In genomic region chr3:101036213-101036618, GRCh38 we compare ENCODE assay signal across 9 cellular contexts. TPM values are rescaled to one million over a fixed set of nuclear protein-coding genes. Genes with fewer than 3 reads are reported as not detected.
A peak's percentile ranks its signal among the peaks of the same experiment; 100 is the strongest.
DNase-seq lines count a peak whose midpoint lies in the region; ATAC-seq, FAIRE-seq and TF ChIP-seq lines count a peak whose summit lies in the region.
"Had no signal": no experiment of that assay in that cellular context is flagged by ENCODE, and none has a peak within 500 bp of the region (broad histone marks: within the 10 kb centered on the region; RNA-seq: fewer than 3 reads in every experiment).

No MANE protein-coding gene starts in this region.

- H3K27ac ChIP-seq in astrocyte (ENCODE audit: low read depth, low read length) (peak overlapping the region; percentile 83), keratinocyte (ENCODE audit: control insufficient read depth, insufficient read depth, low read length) (peak overlapping the region; percentile 78), thyroid gland (peak overlapping the region; percentile 70 to 78 (median 71))

- no peak overlapping the region for H3K4me3 Mint-ChIP-seq in astrocyte (ENCODE audit: unreplicated experiment)

- no peaks in the 10 kb centered on the region for H3K79me2 ChIP-seq in astrocyte (ENCODE audit: insufficient read depth, low read length)
- no peaks in the 10 kb centered on the region for H3K79me2 ChIP-seq in keratinocyte (ENCODE audit: control insufficient read depth, insufficient read depth, low read length)

- dilution Hi-C loops in keratinocyte (cut with MboI; ENCODE audit: extremely low pct_ligation_motif_present, low sequenced_read_pairs): no loop called here

- no peaks in the 10 kb centered on the region for H3K27me3 ChIP-seq in astrocyte (ENCODE audit: insufficient read depth, low read length)
- H3K27me3 ChIP-seq in keratinocyte (ENCODE audit: control insufficient read depth, extremely low read depth, insufficient read depth, low read length): no peaks in the 10 kb centered on the region
- H3K27me3 ChIP-seq in thyroid gland: no peaks in the 10 kb centered on the region

- no peaks in the 10 kb centered on the region for H3K9me1 ChIP-seq in keratinocyte (ENCODE audit: control insufficient read depth, extremely low read depth, insufficient read depth, low read length)

- TF ChIP-seq POLR2A in thyroid gland (IDR thresholded peaks at IDR 0.05): peak in 1 of 2 donors; percentile 14

- peak overlapping the region; percentile 96 for H3K27ac Mint-ChIP-seq in astrocyte (ENCODE audit: unreplicated experiment)

- FAIRE-seq in astrocyte (lab: Jason Lieb, UNC) (peak; percentile 97), keratinocyte (lab: Jason Lieb, UNC) (peak; percentile 98)

- no peaks in the 10 kb centered on the region for H3K9me3 ChIP-seq in astrocyte (ENCODE audit: insufficient read depth, low read depth, low read length)
- H3K9me3 ChIP-seq in keratinocyte (ENCODE audit: control insufficient read depth, low read depth, low read length): peaks cover 7% of the 10 kb centered on the region
- no peaks in the 10 kb centered on the region for H3K9me3 ChIP-seq in thyroid gland

- H3K9ac ChIP-seq in astrocyte (ENCODE audit: low read length) (peak overlapping the region; percentile 54), keratinocyte (ENCODE audit: control insufficient read depth, extremely low read depth, insufficient read depth, low read length) (peak overlapping the region; percentile 0)

- H3K36me3 Mint-ChIP-seq in astrocyte (ENCODE audit: low read depth, unreplicated experiment): no peaks in the 10 kb centered on the region

- WGBS in thyroid gland, 2 donors: 13 to 15% methylated on average over 1 of the region's 1 CpG

- peaks cover 30% of the 10 kb centered on the region for H3K4me1 Mint-ChIP-seq in astrocyte (ENCODE audit: low read depth, unreplicated experiment)

- no peaks in the 10 kb centered on the region for H3K36me3 ChIP-seq in astrocyte (ENCODE audit: insufficient read depth, low read length)
- H3K36me3 ChIP-seq in keratinocyte (ENCODE audit: control insufficient read depth in 2 of 2, extremely low read depth in 1 of 2, insufficient read depth in 2 of 2, low read length in 2 of 2): no peaks in the 10 kb centered on the region
- H3K36me3 ChIP-seq in thyroid gland: no peaks in the 10 kb centered on the region

- peak overlapping the region; percentile 69 for H3K4me2 ChIP-seq in astrocyte (ENCODE audit: low read length)
- H3K4me2 ChIP-seq in keratinocyte (ENCODE audit: control insufficient read depth, extremely low read depth, insufficient read depth, low read depth, low read length): peak overlapping the region; percentile 33

- peaks cover 4% of the 10 kb centered on the region for H3K9me3 Mint-ChIP-seq in astrocyte (ENCODE audit: unreplicated experiment)

- H2AFZ ChIP-seq in astrocyte (ENCODE audit: low read depth, low read length) (peak overlapping the region; percentile 49), keratinocyte (ENCODE audit: control insufficient read depth, low read length) (no peak overlapping the region)

- no peaks in the 10 kb centered on the region for H3K27me3 Mint-ChIP-seq in astrocyte (ENCODE audit: low read depth, unreplicated experiment)

- intact Hi-C loops in thyroid gland (cut with DNase I): no loop called here

- ATAC-seq in HG03442 (IDR thresholded peaks at IDR 0.05; ENCODE audit: unreplicated experiment) (no peak), GM18868 (IDR thresholded peaks at IDR 0.05; ENCODE audit: unreplicated experiment) (no peak)

- H3K4me1 ChIP-seq in astrocyte (ENCODE audit: insufficient read depth, low read length) (peaks cover 14% of the 10 kb centered on the region), keratinocyte (ENCODE audit: control insufficient read depth, extremely low read depth, insufficient read depth, low read length) (peaks cover 38% of the 10 kb centered on the region), thyroid gland (peaks cover 12 to 20% of the 10 kb centered on the region in 2 donors)

- peak; percentile 99 for DNase-seq in HS-5 (ENCODE audit: low read depth)
- DNase-seq in astrocyte (ENCODE audit: low read depth): peak; percentile 96
- DNase-seq in keratinocyte (ENCODE audit: low read depth, low spot score): peak; percentile 75
- peak; percentile 72 to 81 for DNase-seq in thyroid gland
- DNase-seq in NCI-H2171 treated with DMSO at 0.1 percent for 48 hours (lab: John Stamatoyannopoulos, UW): no peak
- DNase-seq: activated effector memory CD4-positive, alpha-beta T cell treated with Interleukin-2 at 50 U/mL for 16 hours; stimulated activated CD4-positive, alpha-beta T cell treated with anti-CD3 and anti-CD28 coated beads, Interleukin-1b, Interleukin-23, amount 100 ng/mL, for 48 hours had no signal

- TF ChIP-seq CTCF in astrocyte (IDR thresholded peaks at IDR 0.05; ENCODE audit: insufficient read depth, low read depth, low read length) (no peak), keratinocyte (optimal IDR thresholded peaks at IDR 0.05 in 1 of 3, IDR thresholded peaks at IDR 0.05 in 1 of 3, conservative IDR thresholded peaks at IDR 0.05 in 1 of 3; ENCODE audit: extremely low read depth in 1 of 3, insufficient read depth in 2 of 3, low read length in 3 of 3) (no peak), thyroid gland (IDR thresholded peaks at IDR 0.05) (no peak)

- no peaks in the 10 kb centered on the region for H4K20me1 ChIP-seq in astrocyte (ENCODE audit: insufficient read depth, low read length)
- no peaks in the 10 kb centered on the region for H4K20me1 ChIP-seq in keratinocyte (ENCODE audit: control insufficient read depth, extremely low read depth, insufficient read depth, low read length)

- H3K4me3 ChIP-seq in astrocyte (ENCODE audit: insufficient read depth, low read depth, low read length) (no peak overlapping the region), keratinocyte (ENCODE audit: control insufficient read depth in 2 of 3, extremely low read depth in 1 of 3, insufficient read depth in 2 of 3, low read depth in 1 of 3, low read length in 3 of 3) (no peak overlapping the region), thyroid gland (replicated peaks in 1 of 3) (no peak overlapping the region)

RNA-seq across cellular contexts. Expression of gene ABI3BP, which starts 43.0 kb away (rescaled TPM):
- total RNA-seq in astrocyte (1.1 and 2.1 TPM in 2 replicates), thyroid gland (100 to 1,000 TPM in 2 of 4 donors, 10 to 100 TPM in 2; 68.7 to 133 (median 96.8) TPM)
- 0.42 to 0.95 TPM (median 0.59 TPM) in 3 replicates for polyA plus RNA-seq in keratinocyte
- 4.4 TPM for polyA plus RNA-seq in keratinocyte (2011; ENCODE audit: low read depth)
- polyA plus RNA-seq in keratinocyte (2011; cell fraction: cytosol; rRNA removed): 0.62 and 0.69 TPM in 2 replicates
- polyA plus RNA-seq in keratinocyte (2011; cell fraction: nucleus; rRNA removed): 1.9 and 2.6 TPM in 2 replicates
- 1.2 and 1.6 TPM in 2 replicates for polyA plus RNA-seq in keratinocyte (2012; ENCODE audit: low replicate concordance)
- 1.2 to 2.2 TPM (median 1.9 TPM) in 3 replicates for polyA minus RNA-seq in keratinocyte
- not detected for polyA minus RNA-seq in keratinocyte (2011; cell fraction: cytosol; rRNA and poly(A)+ RNA removed)
- polyA minus RNA-seq in keratinocyte (2011; cell fraction: nucleus; rRNA and poly(A)+ RNA removed): 1.5 and 1.9 TPM in 2 replicates

Comparison
In these comparisons a context has a peak if more than half of its experiments do, and no peak if none do; other contexts are left out.
1. RNA of gene ABI3BP, which starts 43.0 kb away (total RNA-seq): 68.7 to 133 TPM in thyroid gland; 1.1 to 2.1 TPM in astrocyte; every median in the first group is over 10 times any median in the second.
2. Peak in every context shown above with its lines, with median percentiles within 50 percentile points of each other: H3K27ac ChIP-seq.